In genomic region chr14:69400154-69400553, GRCh38 we compare ENCODE assay signal across 10 cellular contexts. TPM values are rescaled to one million over a fixed set of nuclear protein-coding genes. Genes with fewer than 3 reads are reported as not detected.
DNase-seq lines count a peak whose midpoint lies in the region; ATAC-seq, FAIRE-seq and TF ChIP-seq lines count a peak whose summit lies in the region.
"Had no signal": no experiment of that assay in that cellular context is flagged by ENCODE, and none has a peak within 500 bp of the region (broad histone marks: within the 10 kb centered on the region; RNA-seq: fewer than 3 reads in every experiment).

No MANE protein-coding gene starts in this region.

- no TSS peak for BruUV-seq in IMR-90 (replicated peaks; lab: Mats Ljungman, UMichigan)
- no TSS peak for BruUV-seq in mammary epithelial cell (replicated peaks; lab: Mats Ljungman, UMichigan)

- H3K9ac ChIP-seq in IMR-90 (ENCODE audit: low read depth, low read length): no peak overlapping the region
- peak overlapping the region; percentile 41 for H3K9ac ChIP-seq in mammary epithelial cell (ENCODE audit: insufficient read depth, low read length)

- H4K8ac ChIP-seq in IMR-90 (ENCODE audit: low read depth in 2 of 2, low read length in 2 of 2): no peak overlapping the region

- CTCF ChIA-PET in BJ (lab: Yijun Ruan, JAX) (no interaction called here), IMR-90 (lab: Yijun Ruan, JAX) (no interaction called here), mammary epithelial cell (lab: Charles Lee; ENCODE audit: low non-redundant PET) (no interaction called here)
- CTCF ChIA-PET in naive thymus-derived CD4-positive, alpha-beta T cell (lab: Charles Lee): no interaction called here

- no peak overlapping the region for H2BK20ac ChIP-seq in IMR-90 (ENCODE audit: low read depth, low read length)

- no peak overlapping the region for H3K23ac ChIP-seq in IMR-90 (ENCODE audit: low read depth, low read length)

- H3K4me3 Mint-ChIP-seq in naive thymus-derived CD4-positive, alpha-beta T cell: peak overlapping the region; percentile 89 to 100 (median 97)

- no peak overlapping the region for H2BK5ac ChIP-seq in IMR-90 (ENCODE audit: low read depth, low read length, poor library complexity, severe bottlenecking)

- no peaks in the 10 kb centered on the region for H3K9me3 ChIP-seq in IMR-90 (ENCODE audit: control insufficient read depth, insufficient read depth, low read length)
- H3K9me3 ChIP-seq in mammary epithelial cell (replicated peaks; ENCODE audit: insufficient read depth, low read length): no peaks in the 10 kb centered on the region
- no peaks in the 10 kb centered on the region for H3K9me3 ChIP-seq in naive thymus-derived CD4-positive, alpha-beta T cell (ENCODE audit: control insufficient read depth in 2 of 3, low read length in 3 of 3)
- H3K9me3 ChIP-seq in small intestine (ENCODE audit: control insufficient read depth, low read depth): no peaks in the 10 kb centered on the region

- no peak for ATAC-seq in IMR-90 (ENCODE audit: low read depth)
- no peak for ATAC-seq in naive thymus-derived CD4-positive, alpha-beta T cell
- ATAC-seq in HG02588 (IDR thresholded peaks at IDR 0.05; ENCODE audit: unreplicated experiment): no peak

- peak overlapping the region; percentile 86 for H3K4me2 ChIP-seq in IMR-90 (ENCODE audit: low read depth, low read length)
- peak overlapping the region; percentile 86 for H3K4me2 ChIP-seq in mammary epithelial cell (ENCODE audit: insufficient read depth, low read depth, low read length)

- H2AK9ac ChIP-seq in IMR-90 (replicated peaks; ENCODE audit: low read depth, low read length, poor library complexity): no peak overlapping the region

- H4K91ac ChIP-seq in IMR-90 (ENCODE audit: insufficient read depth, low read depth, low read length): no peak overlapping the region

- no peak overlapping the region for H3K18ac ChIP-seq in IMR-90 (ENCODE audit: low read depth, low read length)

- H3K4me3 ChIP-seq in BJ (ENCODE audit: low read depth, low read length) (peak overlapping the region; percentile 99), IMR-90 (ENCODE audit: insufficient read depth, low read depth, low read length) (peak overlapping the region; percentile 57), mammary epithelial cell (replicated peaks in 1 of 3; ENCODE audit: insufficient read depth in 1 of 3, low read depth in 2 of 3, low read length in 3 of 3) (peak overlapping the region; percentile 56 to 95 (median 75)), small intestine (ENCODE audit: low read depth in 1 of 2, low read length in 2 of 2) (peak overlapping the region in 1 of 2 donors; percentile 95)
- H3K4me3 ChIP-seq in naive thymus-derived CD4-positive, alpha-beta T cell (ENCODE audit: low read length): peak overlapping the region; percentile 81

- no peak overlapping the region for H3K4ac ChIP-seq in IMR-90 (ENCODE audit: low read depth, low read length)

- H3K36me3 ChIP-seq in BJ (ENCODE audit: control insufficient read depth, insufficient read depth, low read length) (peaks cover 2% of the 10 kb centered on the region), IMR-90 (ENCODE audit: control insufficient read depth, insufficient read depth, low read length) (peaks cover 2% of the 10 kb centered on the region; the same call in 1 of the 2 replicates), mammary epithelial cell (ENCODE audit: insufficient read depth, low read length) (peaks cover 6% of the 10 kb centered on the region), small intestine (ENCODE audit: control insufficient read depth in 2 of 2, insufficient read depth in 2 of 2, low read length in 2 of 2) (no peaks in the 10 kb centered on the region)
- peaks cover 0 to 18% (median 6%) of the 10 kb centered on the region in 3 experiments for H3K36me3 ChIP-seq in naive thymus-derived CD4-positive, alpha-beta T cell (ENCODE audit: control insufficient read depth in 2 of 3, insufficient read depth in 3 of 3, low read length in 3 of 3)

- WGBS in IMR-90 (ENCODE audit: extremely low coverage in 2 of 2, insufficient read length in 1 of 2), 2 experiments: 65% methylated on average over 2 of the region's 6 CpGs; no CpG with 5 or more reads in 1 of the 2 experiments
- 34% methylated on average over 6 of the region's 6 CpGs for WGBS in mammary epithelial cell (ENCODE audit: low coverage, missing lambda C conversion rate)
- 56 to 85% (median 64%) methylated on average over 6 of the region's 6 CpGs for WGBS in small intestine, 3 donors

- H3K79me1 ChIP-seq in IMR-90 (ENCODE audit: low read depth in 1 of 2, low read length in 2 of 2): peaks cover 26 to 66% of the 10 kb centered on the region in 2 experiments

- intact Hi-C loops in IMR-90 (cut with micrococcal nuclease) (no loop called here), mammary epithelial cell (cut with micrococcal nuclease) (no loop called here)
- intact Hi-C loops in naive thymus-derived CD4-positive, alpha-beta T cell (cut with micrococcal nuclease): no loop called here

- no peaks in the 10 kb centered on the region for H3K9me3 Mint-ChIP-seq in naive thymus-derived CD4-positive, alpha-beta T cell

- H3K79me2 ChIP-seq in mammary epithelial cell (ENCODE audit: insufficient read depth, low read length): peaks cover 95% of the 10 kb centered on the region

- dilution Hi-C loops in IMR-90 (cut with HindIII; ENCODE audit: low sequenced_read_pairs, unreplicated experiment) (no loop called here), mammary epithelial cell (cut with HindIII; ENCODE audit: low sequenced_read_pairs) (no loop called here)

- POLR2A ChIA-PET in BJ (lab: Charles Lee): no interaction called here
- POLR2A ChIA-PET in IMR-90 (lab: Charles Lee; ENCODE audit: unreplicated experiment): no interaction called here
- POLR2A ChIA-PET in naive thymus-derived CD4-positive, alpha-beta T cell (lab: Charles Lee): interaction anchor here (0.6 kb wide), 1 partner anchor 15 kb away, joined by 5 read pairs; no protein-coding TSS in a partner anchor

- no peak overlapping the region for H3K56ac ChIP-seq in IMR-90 (ENCODE audit: extremely low read depth, insufficient read depth, low read length)

- no peak for TF ChIP-seq RAD21 in IMR-90 (IDR thresholded peaks at IDR 0.05; ENCODE audit: low read length)

- H3K27ac ChIP-seq in IMR-90 (ENCODE audit: insufficient read depth, low read length): no peak overlapping the region
- H3K27ac ChIP-seq in mammary epithelial cell (ENCODE audit: insufficient read depth, low read depth, low read length): no peak overlapping the region
- H3K27ac ChIP-seq in naive thymus-derived CD4-positive, alpha-beta T cell (ENCODE audit: low read depth, low read length): no peak overlapping the region
- no peak overlapping the region for H3K27ac ChIP-seq in small intestine (ENCODE audit: low read depth in 1 of 2, low read length in 1 of 2)

- peaks cover 32 to 84% (median 74%) of the 10 kb centered on the region in 7 donors for H3K4me1 Mint-ChIP-seq in naive thymus-derived CD4-positive, alpha-beta T cell

- TF ChIP-seq POLR2A in IMR-90 (IDR thresholded peaks at IDR 0.05; ENCODE audit: low read depth, low read length): no peak

- DNase-seq in BJ (ENCODE audit: low read depth) (no peak), IMR-90 (no peak), mammary epithelial cell (no peak), cerebellar cortex (ENCODE audit: low spot score) (no peak), small intestine (no peak), NCI-H774 (lab: John Stamatoyannopoulos, UW) (no peak)
- no peak for DNase-seq in naive thymus-derived CD4-positive, alpha-beta T cell
- DNase-seq: activated CD4-positive, alpha-beta T cell treated with anti-CD3 and anti-CD28 coated beads for 1 hour; NCI-H2029 treated with DMSO at 0.1 percent for 48 hours had no signal

- H3K27me3 Mint-ChIP-seq in naive thymus-derived CD4-positive, alpha-beta T cell: no peaks in the 10 kb centered on the region

- peak overlapping the region in 4 of 9 donors; percentile 21 to 57 (median 37) for H3K27ac Mint-ChIP-seq in naive thymus-derived CD4-positive, alpha-beta T cell

- H3K36me3 Mint-ChIP-seq in naive thymus-derived CD4-positive, alpha-beta T cell: peaks cover 3 to 25% (median 24%) of the 10 kb centered on the region in 5 donors

- H4K20me1 ChIP-seq in IMR-90 (ENCODE audit: insufficient read depth, low read length) (peaks cover 29% of the 10 kb centered on the region), mammary epithelial cell (ENCODE audit: insufficient read depth, low read length) (no peaks in the 10 kb centered on the region)

- no peak overlapping the region for H3K14ac ChIP-seq in IMR-90 (replicated peaks; ENCODE audit: low read depth, low read length)

- in situ Hi-C loops in IMR-90 (cut with MboI; ENCODE audit: low sequenced_read_pairs): no loop called here
- in situ Hi-C loops in mammary epithelial cell (cut with MboI; ENCODE audit: low sequenced_read_pairs in 2 of 2): no loop called here

- H2AK5ac ChIP-seq in IMR-90 (ENCODE audit: low read depth, low read length): no peak overlapping the region

- H3K4me1 ChIP-seq in IMR-90 (ENCODE audit: control insufficient read depth, insufficient read depth, low read length) (peaks cover 1% of the 10 kb centered on the region; the same call in 1 of the 2 replicates), mammary epithelial cell (ENCODE audit: insufficient read depth, low read length) (peaks cover 21% of the 10 kb centered on the region), small intestine (ENCODE audit: control insufficient read depth in 2 of 2, insufficient read depth in 1 of 2, low read depth in 1 of 2, low read length in 1 of 2) (peaks cover 5 to 24% of the 10 kb centered on the region in 2 donors)
- H3K4me1 ChIP-seq in naive thymus-derived CD4-positive, alpha-beta T cell (ENCODE audit: control insufficient read depth in 2 of 2, insufficient read depth in 2 of 2, low read length in 2 of 2): peaks cover 31 to 52% of the 10 kb centered on the region in 2 donors

- TF ChIP-seq CTCF in BJ (IDR thresholded peaks at IDR 0.05; ENCODE audit: insufficient read depth, low read depth, low read length) (no peak), IMR-90 (conservative IDR thresholded peaks at IDR 0.05; ENCODE audit: low read depth, low read length) (no peak), mammary epithelial cell (conservative IDR thresholded peaks at IDR 0.05 in 1 of 2, IDR thresholded peaks at IDR 0.05 in 1 of 2; ENCODE audit: extremely low read depth in 1 of 2, insufficient read depth in 1 of 2, low read depth in 1 of 2, low read length in 2 of 2) (no peak)

- H3K9me1 ChIP-seq in IMR-90 (ENCODE audit: insufficient read depth, low read length): peaks cover 9% of the 10 kb centered on the region

- FAIRE-seq in small intestine (lab: Jason Lieb, UNC): no peak

- H2BK120ac ChIP-seq in IMR-90 (ENCODE audit: low read depth, low read length): no peak overlapping the region

- no peak overlapping the region for H4K5ac ChIP-seq in IMR-90 (ENCODE audit: low read depth, low read length)

- H2BK15ac ChIP-seq in IMR-90 (ENCODE audit: low read depth, low read length): no peak overlapping the region

- no peak overlapping the region for H2AFZ ChIP-seq in IMR-90 (replicated peaks; ENCODE audit: low read length, poor library complexity)
- no peak overlapping the region for H2AFZ ChIP-seq in mammary epithelial cell (ENCODE audit: low read depth, low read length)

- H3K27me3 ChIP-seq in BJ (ENCODE audit: control insufficient read depth, insufficient read depth, low read length) (no peaks in the 10 kb centered on the region), IMR-90 (ENCODE audit: control insufficient read depth, insufficient read depth, low read length) (no peaks in the 10 kb centered on the region), mammary epithelial cell (ENCODE audit: insufficient read depth, low read length) (no peaks in the 10 kb centered on the region), small intestine (ENCODE audit: control insufficient read depth in 2 of 2, insufficient read depth in 2 of 2, low read length in 2 of 2) (no peaks in the 10 kb centered on the region)
- no peaks in the 10 kb centered on the region for H3K27me3 ChIP-seq in naive thymus-derived CD4-positive, alpha-beta T cell (ENCODE audit: control insufficient read depth in 2 of 2, insufficient read depth in 2 of 2, low read length in 2 of 2)

RNA-seq across cellular contexts. Expression of gene SLC39A9, which starts 1.7 kb away (rescaled TPM):
- polyA plus RNA-seq in BJ (2011; rRNA removed) (70.3 and 86.3 TPM in 2 replicates), IMR-90 (2012; rRNA removed) (33.1 and 41.4 TPM in 2 replicates), mammary epithelial cell (65.3 TPM), small intestine (10 to 100 TPM; 25.1 to 36.1 (median 27.1) TPM)
- polyA minus RNA-seq in BJ (2011; rRNA and poly(A)+ RNA removed): 115 and 160 TPM in 2 replicates
- total RNA-seq in IMR-90 (2012; rRNA removed) (137 and 168 TPM in 2 replicates), mammary epithelial cell (100 to 1,000 TPM in 1 of 2 donors, 10 to 100 TPM in 1; 61.5 to 157 TPM)
- polyA plus RNA-seq in IMR-90 (2012; cell fraction: cytosol; rRNA removed): 19.5 and 28.5 TPM in 2 replicates
- 16.3 and 29.5 TPM in 2 replicates for polyA plus RNA-seq in IMR-90 (2012; cell fraction: nucleus; rRNA removed; ENCODE audit: low replicate concordance)
- polyA minus RNA-seq in mammary epithelial cell: 40.1 TPM
- total RNA-seq in naive thymus-derived CD4-positive, alpha-beta T cell: 10 to 100 TPM; 27.2 to 50.3 (median 35.3) TPM
- 10 to 100 TPM; 12.3 to 22.7 TPM for polyA plus RNA-seq in naive thymus-derived CD4-positive, alpha-beta T cell

RNA-seq across cellular contexts. Expression of gene ERH, which starts 2.1 kb away (rescaled TPM):
- polyA plus RNA-seq in BJ (2011; rRNA removed) (43.1 and 109 TPM in 2 replicates), IMR-90 (2012; rRNA removed) (128 and 150 TPM in 2 replicates), mammary epithelial cell (142 TPM), small intestine (100 to 1,000 TPM; 131 to 207 (median 134) TPM)
- 82.6 and 89.9 TPM in 2 replicates for polyA minus RNA-seq in BJ (2011; rRNA and poly(A)+ RNA removed)
- total RNA-seq in IMR-90 (2012; rRNA removed) (64.2 and 189 TPM in 2 replicates), mammary epithelial cell (100 to 1,000 TPM in 1 of 2 donors, 10 to 100 TPM in 1; 53.8 to 190 TPM)
- polyA plus RNA-seq in IMR-90 (2012; cell fraction: cytosol; rRNA removed): 69.6 and 77.4 TPM in 2 replicates
- polyA plus RNA-seq in IMR-90 (2012; cell fraction: nucleus; rRNA removed; ENCODE audit: low replicate concordance): 10.6 and 38.1 TPM in 2 replicates
- 187 TPM for polyA minus RNA-seq in mammary epithelial cell
- total RNA-seq in naive thymus-derived CD4-positive, alpha-beta T cell: 100 to 1,000 TPM in 2 of 5 experiments, 10 to 100 TPM in 3; 85.1 to 330 (median 96.3) TPM
- 10 to 100 TPM; 26.4 to 67.9 TPM for polyA plus RNA-seq in naive thymus-derived CD4-positive, alpha-beta T cell
